Comparison of ENCODE assay signal across 11 cellular contexts in the genomic region with DNA sequence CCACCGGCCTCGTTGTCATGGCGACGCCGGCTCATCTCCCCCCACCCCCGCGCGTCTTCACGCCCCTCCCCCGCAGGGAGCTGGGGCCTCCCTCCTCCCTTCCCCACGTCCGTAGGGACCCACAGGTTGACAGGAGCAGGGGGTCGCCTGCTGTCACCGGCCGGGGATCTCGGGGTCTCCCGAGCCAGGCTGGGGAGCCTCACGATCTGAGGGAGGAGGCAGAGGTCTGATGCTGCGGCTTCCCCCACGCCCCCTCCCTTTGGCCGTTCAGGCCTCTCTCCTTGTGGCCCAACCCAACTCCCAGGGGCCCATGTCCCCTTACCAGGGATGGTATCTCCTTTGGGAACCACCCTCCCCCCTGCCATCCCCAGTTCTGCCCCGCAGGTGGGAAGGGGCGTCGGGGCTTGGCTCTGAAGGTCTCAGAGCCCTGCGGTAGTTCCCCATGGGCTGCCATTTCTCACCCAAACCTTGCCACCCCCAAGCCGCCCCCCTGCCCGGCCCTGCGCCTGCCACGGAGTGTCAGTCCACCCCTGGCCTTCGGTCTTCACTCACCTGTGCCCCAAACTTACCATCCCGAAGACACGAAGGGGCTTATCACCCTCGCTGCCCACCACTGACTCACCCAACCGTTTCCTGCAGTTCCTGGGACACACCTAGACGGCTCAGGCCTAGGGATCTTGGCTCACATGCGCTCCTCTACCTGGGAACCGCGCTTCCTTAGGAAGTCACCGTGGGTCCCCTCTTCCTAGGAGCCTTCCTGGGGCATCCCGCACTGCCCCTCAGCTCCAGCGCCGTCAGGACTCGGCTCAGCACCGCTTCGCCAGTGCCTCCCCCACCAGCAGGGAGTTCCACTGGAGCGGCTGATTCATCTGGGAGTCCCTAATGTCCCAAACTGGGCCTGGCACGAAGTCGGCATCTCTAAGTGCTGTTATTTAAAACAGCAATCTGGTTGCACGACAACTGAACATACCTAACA. TPM values are rescaled to one million over a fixed set of nuclear protein-coding genes. Genes with fewer than 3 reads are reported as not detected.
DNase-seq lines count a peak whose midpoint lies in the region; ATAC-seq and TF ChIP-seq lines count a peak whose summit lies in the region.
"Had no signal": no experiment of that assay in that cellular context is flagged by ENCODE, and none has a peak within 500 bp of the region (broad histone marks: within the 10 kb centered on the region; RNA-seq: fewer than 3 reads in every experiment).

No MANE protein-coding gene starts in this region.

- H3K9ac ChIP-seq in NT2/D1 (ENCODE audit: insufficient read length, low read depth), result peak overlapping the region; percentile 81

- H3F3A ChIP-seq in DOHH2 (ENCODE audit: control insufficient read depth, insufficient read depth), result no peaks in the 10 kb centered on the region

- no peaks in the 10 kb centered on the region for H3K36me3 ChIP-seq in DOHH2 (ENCODE audit: control insufficient read depth, low read length)
- peaks cover 7% of the 10 kb centered on the region for H3K36me3 ChIP-seq in NT2/D1 (ENCODE audit: insufficient read depth, insufficient read length, low read length)
- H3K36me3 ChIP-seq in prostate gland, result no peaks in the 10 kb centered on the region

- TF ChIP-seq CTCF in DOHH2 (IDR thresholded peaks at IDR 0.05; ENCODE audit: low read depth, low read length, poor library complexity, severe bottlenecking), result no peak
- no peak for TF ChIP-seq CTCF in prostate gland (IDR thresholded peaks at IDR 0.05)
- no peak for TF ChIP-seq CTCF in omental fat pad (IDR thresholded peaks at IDR 0.05)

- H3K27ac ChIP-seq in DOHH2 (ENCODE audit: low read depth, low read length), result no peak overlapping the region
- H3K27ac ChIP-seq in prostate gland, result no peak overlapping the region

- H3K4me1 ChIP-seq in DOHH2 (ENCODE audit: control insufficient read depth, low read length) (peaks cover 26% of the 10 kb centered on the region), NT2/D1 (ENCODE audit: insufficient read depth, insufficient read length) (peaks cover 11% of the 10 kb centered on the region), prostate gland (replicated peaks) (no peaks in the 10 kb centered on the region)

- H3K9me3 Mint-ChIP-seq in effector memory CD8-positive, alpha-beta T cell, result no peaks in the 10 kb centered on the region

- H3K36me3 Mint-ChIP-seq in effector memory CD8-positive, alpha-beta T cell (ENCODE audit: insufficient read depth), result peaks cover 4% of the 10 kb centered on the region

- no peak for DNase-seq in NT2/D1 (ENCODE audit: low read depth, low spot score)
- DNase-seq in effector memory CD8-positive, alpha-beta T cell, result no peak
- no peak for DNase-seq in prostate gland (ENCODE audit: low spot score)
- DNase-seq in omental fat pad (ENCODE audit: low spot score), result no peak
- DNase-seq in AG08396 (ENCODE audit: low spot score), result no peak
- DNase-seq: NCI-H2081 treated with DMSO at 0.1 percent for 48 hours had no signal

- H3K9me3 ChIP-seq in DOHH2 (ENCODE audit: control insufficient read depth, insufficient read depth, low read length) (no peaks in the 10 kb centered on the region), NT2/D1 (ENCODE audit: insufficient read depth, low read length) (no peaks in the 10 kb centered on the region), prostate gland (no peaks in the 10 kb centered on the region)

- H3K4me3 ChIP-seq in DOHH2 (ENCODE audit: low read length) (peak overlapping the region; percentile 71), NT2/D1 (ENCODE audit: insufficient read length, low read depth) (peak overlapping the region; percentile 82), prostate gland (peak overlapping the region; percentile 14 to 32)

- TF ChIP-seq POLR2A in prostate gland (IDR thresholded peaks at IDR 0.05), result no peak

- H3K4me3 Mint-ChIP-seq in effector memory CD8-positive, alpha-beta T cell, result peak overlapping the region; percentile 77 to 85

- H3K4me1 Mint-ChIP-seq in effector memory CD8-positive, alpha-beta T cell (ENCODE audit: low read depth in 2 of 2), result peaks cover 11 to 14% of the 10 kb centered on the region in 2 donors

- H4K20me1 ChIP-seq in DOHH2 (ENCODE audit: control insufficient read depth, insufficient read depth, low read depth, low read length), result no peaks in the 10 kb centered on the region

- H3K27me3 Mint-ChIP-seq in effector memory CD8-positive, alpha-beta T cell, result peaks cover 29 to 51% of the 10 kb centered on the region in 2 donors

- peak overlapping the region; percentile 76 for H3K4me2 ChIP-seq in DOHH2 (ENCODE audit: low read length)

- WGBS in prostate gland, result 24% methylated on average over 34 of the region's 49 CpGs

- H3K9me2 ChIP-seq in DOHH2 (replicated peaks; ENCODE audit: control insufficient read depth, low read length), result no peaks in the 10 kb centered on the region

- peaks cover 31% of the 10 kb centered on the region for H3K27me3 ChIP-seq in DOHH2 (ENCODE audit: control insufficient read depth, low read length)
- H3K27me3 ChIP-seq in NT2/D1 (ENCODE audit: insufficient read depth, insufficient read length), result peaks cover 7% of the 10 kb centered on the region
- H3K27me3 ChIP-seq in prostate gland (replicated peaks; ENCODE audit: insufficient read depth), result peaks cover 13% of the 10 kb centered on the region

- no peaks in the 10 kb centered on the region for H3K79me2 ChIP-seq in DOHH2 (ENCODE audit: control insufficient read depth, low read length)

- H3K27ac Mint-ChIP-seq in effector memory CD8-positive, alpha-beta T cell, result no peak overlapping the region

- no peak for ATAC-seq in effector memory CD8-positive, alpha-beta T cell (replicated peaks)
- ATAC-seq in omental fat pad (ENCODE audit: low FRiP score) (no peak), HG03521 (IDR thresholded peaks at IDR 0.05; ENCODE audit: unreplicated experiment) (no peak), HG03095 (IDR thresholded peaks at IDR 0.05; ENCODE audit: unreplicated experiment) (no peak)

- intact Hi-C loops in prostate gland (cut with DNase I), result no loop called here

RNA-seq across cellular contexts. Expression of a gene that starts 1.0 kb away (rescaled TPM):
- total RNA-seq in prostate gland (1 to 10 TPM; 3.0 to 6.4 TPM), omental fat pad (1 to 10 TPM in 2 of 4 donors, under 1 TPM in 1, not detected in 1; 0.95 to 2.3 (median 1.2) TPM)

RNA-seq across cellular contexts. Expression of a gene that starts 11.2 kb away (rescaled TPM):
- total RNA-seq in prostate gland (not detected), omental fat pad (not detected)
- total RNA-seq: epithelial cell of proximal tubule, pulmonary artery endothelial cell had no signal

RNA-seq across cellular contexts. Expression of a gene that starts 15.8 kb away (rescaled TPM):
- 100 to 1,000 TPM in 1 of 2 donors, 10 to 100 TPM in 1; 51.8 to 113 TPM for total RNA-seq in prostate gland
- 100 to 1,000 TPM in 1 of 4 donors, 10 to 100 TPM in 3; 22.8 to 113 (median 31.1) TPM for total RNA-seq in omental fat pad

RNA-seq across cellular contexts. Expression of a gene that starts 16.4 kb away (rescaled TPM):
- total RNA-seq in prostate gland, result 10 to 100 TPM; 10.8 to 22.4 TPM
- 10 to 100 TPM in 1 of 4 donors, 1 to 10 TPM in 3; 5.6 to 22.2 (median 9.8) TPM for total RNA-seq in omental fat pad

RNA-seq across cellular contexts. Expression of a gene that starts 19.3 kb away (rescaled TPM):
- total RNA-seq in prostate gland, result 10 to 100 TPM in 1 of 2 donors, under 1 TPM in 1; 0.46 to 17.2 TPM
- total RNA-seq in omental fat pad, result not detected
- total RNA-seq: epithelial cell of proximal tubule had no signal

Comparison
In these comparisons a context has a peak if more than half of its experiments do, and no peak if none do; other contexts are left out.
1. H3K4me3 ChIP-seq: peak in every context shown above with its lines; median percentile 82 in NT2/D1; 71 in DOHH2; 23 in prostate gland.